In the genomic region with DNA sequence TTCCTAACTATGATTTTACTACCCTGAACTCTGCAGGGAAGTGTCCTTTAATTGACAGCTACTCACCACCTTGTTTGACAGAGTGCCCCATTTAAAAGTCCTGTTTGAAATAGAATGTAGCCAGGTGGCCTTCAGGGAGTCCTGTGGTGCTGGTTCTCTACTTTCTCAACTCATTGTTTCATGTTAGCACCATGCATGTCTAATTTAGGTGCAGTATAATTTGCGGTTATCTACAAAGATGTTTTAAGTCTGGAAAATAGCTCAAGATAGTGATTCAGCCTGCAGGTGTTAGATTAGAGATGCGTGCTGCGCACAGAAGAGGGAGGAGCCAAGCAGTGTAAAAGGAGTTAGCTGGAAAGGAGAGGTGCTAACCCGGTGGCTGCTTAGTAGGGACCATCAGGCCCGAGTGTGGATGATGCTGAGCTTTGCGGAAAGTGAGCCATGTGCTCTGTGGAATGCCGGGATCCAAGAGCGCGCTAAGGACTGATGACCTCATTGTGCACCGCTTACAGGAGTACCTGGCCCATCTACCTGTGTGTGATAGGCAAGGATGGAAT, we compare ENCODE assay signal across 1 cellular context.
TF ChIP-seq lines count a peak whose summit lies in the region.

No MANE protein-coding gene starts in this region.

TF ChIP-seq in K562, 482 proteins besides CTCF, POLR2A, EP300 and RAD21 (continued from another document and continues in another):
- TF ChIP-seq, protein P1, sequence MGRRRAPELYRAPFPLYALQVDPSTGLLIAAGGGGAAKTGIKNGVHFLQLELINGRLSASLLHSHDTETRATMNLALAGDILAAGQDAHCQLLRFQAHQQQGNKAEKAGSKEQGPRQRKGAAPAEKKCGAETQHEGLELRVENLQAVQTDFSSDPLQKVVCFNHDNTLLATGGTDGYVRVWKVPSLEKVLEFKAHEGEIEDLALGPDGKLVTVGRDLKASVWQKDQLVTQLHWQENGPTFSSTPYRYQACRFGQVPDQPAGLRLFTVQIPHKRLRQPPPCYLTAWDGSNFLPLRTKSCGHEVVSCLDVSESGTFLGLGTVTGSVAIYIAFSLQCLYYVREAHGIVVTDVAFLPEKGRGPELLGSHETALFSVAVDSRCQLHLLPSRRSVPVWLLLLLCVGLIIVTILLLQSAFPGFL (CRISPR knock-in tag; IDR thresholded peaks at IDR 0.05), result no peak
- TF ChIP-seq FOXK1 (CRISPR knock-in tag; IDR thresholded peaks at IDR 0.05; ENCODE audit: borderline replicate concordance) (no peak), RBM34 (IDR thresholded peaks at IDR 0.05; ENCODE audit: borderline replicate concordance, insufficient read depth, low read length) (no peak), KLF1 (tag; IDR thresholded peaks at IDR 0.05) (no peak), XRCC5 (IDR thresholded peaks at IDR 0.05; ENCODE audit: low read depth, low read length) (no peak), CBX1 (IDR thresholded peaks at IDR 0.05; ENCODE audit: low read depth) (no peak), SMAD1 (IDR thresholded peaks at IDR 0.05; ENCODE audit: low read depth, low read length, partially characterized antibody) (no peak), ZNF197 (CRISPR knock-in tag; IDR thresholded peaks at IDR 0.05; ENCODE audit: low read depth) (no peak), KHSRP (IDR thresholded peaks at IDR 0.05) (no peak), ZNF217 (CRISPR knock-in tag; IDR thresholded peaks at IDR 0.05) (no peak), CBFB (CRISPR knock-in tag; IDR thresholded peaks at IDR 0.05) (no peak), DNMT1 (IDR thresholded peaks at IDR 0.05) (no peak), ZNF174 (CRISPR knock-in tag; IDR thresholded peaks at IDR 0.05) (no peak), KDM5B (IDR thresholded peaks at IDR 0.05; ENCODE audit: insufficient replicate concordance, low read depth, low read length) (peak; percentile 41), HDAC8 (tag; IDR thresholded peaks at IDR 0.05) (no peak), ZNF184 (CRISPR knock-in tag; IDR thresholded peaks at IDR 0.05) (no peak), ELF4 (CRISPR knock-in tag; IDR thresholded peaks at IDR 0.05) (no peak), SNIP1 (IDR thresholded peaks at IDR 0.05; ENCODE audit: low read depth) (no peak), CREM (IDR thresholded peaks at IDR 0.05; ENCODE audit: low read depth) (no peak), ZFPM2 (CRISPR knock-in tag; IDR thresholded peaks at IDR 0.05) (no peak), SMC3 (conservative IDR thresholded peaks at IDR 0.05; ENCODE audit: insufficient read depth, low read depth, low read length) (no peak), TCF7L2 (IDR thresholded peaks at IDR 0.05; ENCODE audit: low read depth, low read length) (no peak), SNRNP70 (optimal IDR thresholded peaks at IDR 0.05; ENCODE audit: low read depth, low read length) (no peak)
- TF ChIP-seq, protein P2, sequence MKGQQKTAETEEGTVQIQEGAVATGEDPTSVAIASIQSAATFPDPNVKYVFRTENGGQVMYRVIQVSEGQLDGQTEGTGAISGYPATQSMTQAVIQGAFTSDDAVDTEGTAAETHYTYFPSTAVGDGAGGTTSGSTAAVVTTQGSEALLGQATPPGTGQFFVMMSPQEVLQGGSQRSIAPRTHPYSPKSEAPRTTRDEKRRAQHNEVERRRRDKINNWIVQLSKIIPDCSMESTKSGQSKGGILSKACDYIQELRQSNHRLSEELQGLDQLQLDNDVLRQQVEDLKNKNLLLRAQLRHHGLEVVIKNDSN (CRISPR knock-in tag; IDR thresholded peaks at IDR 0.05), result no peak
- TF ChIP-seq, protein P3, sequence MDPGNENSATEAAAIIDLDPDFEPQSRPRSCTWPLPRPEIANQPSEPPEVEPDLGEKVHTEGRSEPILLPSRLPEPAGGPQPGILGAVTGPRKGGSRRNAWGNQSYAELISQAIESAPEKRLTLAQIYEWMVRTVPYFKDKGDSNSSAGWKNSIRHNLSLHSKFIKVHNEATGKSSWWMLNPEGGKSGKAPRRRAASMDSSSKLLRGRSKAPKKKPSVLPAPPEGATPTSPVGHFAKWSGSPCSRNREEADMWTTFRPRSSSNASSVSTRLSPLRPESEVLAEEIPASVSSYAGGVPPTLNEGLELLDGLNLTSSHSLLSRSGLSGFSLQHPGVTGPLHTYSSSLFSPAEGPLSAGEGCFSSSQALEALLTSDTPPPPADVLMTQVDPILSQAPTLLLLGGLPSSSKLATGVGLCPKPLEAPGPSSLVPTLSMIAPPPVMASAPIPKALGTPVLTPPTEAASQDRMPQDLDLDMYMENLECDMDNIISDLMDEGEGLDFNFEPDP (CRISPR knock-in tag; IDR thresholded peaks at IDR 0.05), result no peak
- TF ChIP-seq, protein P4, sequence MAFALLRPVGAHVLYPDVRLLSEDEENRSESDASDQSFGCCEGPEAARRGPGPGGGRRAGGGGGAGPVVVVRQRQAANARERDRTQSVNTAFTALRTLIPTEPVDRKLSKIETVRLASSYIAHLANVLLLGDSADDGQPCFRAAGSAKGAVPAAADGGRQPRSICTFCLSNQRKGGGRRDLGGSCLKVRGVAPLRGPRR (CRISPR knock-in tag; IDR thresholded peaks at IDR 0.05), result no peak
- TF ChIP-seq, protein P5, sequence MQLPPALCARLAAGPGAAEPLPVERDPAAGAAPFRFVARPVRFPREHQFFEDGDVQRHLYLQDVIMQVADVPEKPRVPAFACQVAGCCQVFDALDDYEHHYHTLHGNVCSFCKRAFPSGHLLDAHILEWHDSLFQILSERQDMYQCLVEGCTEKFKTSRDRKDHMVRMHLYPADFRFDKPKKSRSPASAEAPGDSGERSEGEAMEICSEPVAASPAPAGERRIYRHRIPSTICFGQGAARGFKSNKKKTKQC (CRISPR knock-in tag; IDR thresholded peaks at IDR 0.05), result no peak
- TF ChIP-seq, protein P6, sequence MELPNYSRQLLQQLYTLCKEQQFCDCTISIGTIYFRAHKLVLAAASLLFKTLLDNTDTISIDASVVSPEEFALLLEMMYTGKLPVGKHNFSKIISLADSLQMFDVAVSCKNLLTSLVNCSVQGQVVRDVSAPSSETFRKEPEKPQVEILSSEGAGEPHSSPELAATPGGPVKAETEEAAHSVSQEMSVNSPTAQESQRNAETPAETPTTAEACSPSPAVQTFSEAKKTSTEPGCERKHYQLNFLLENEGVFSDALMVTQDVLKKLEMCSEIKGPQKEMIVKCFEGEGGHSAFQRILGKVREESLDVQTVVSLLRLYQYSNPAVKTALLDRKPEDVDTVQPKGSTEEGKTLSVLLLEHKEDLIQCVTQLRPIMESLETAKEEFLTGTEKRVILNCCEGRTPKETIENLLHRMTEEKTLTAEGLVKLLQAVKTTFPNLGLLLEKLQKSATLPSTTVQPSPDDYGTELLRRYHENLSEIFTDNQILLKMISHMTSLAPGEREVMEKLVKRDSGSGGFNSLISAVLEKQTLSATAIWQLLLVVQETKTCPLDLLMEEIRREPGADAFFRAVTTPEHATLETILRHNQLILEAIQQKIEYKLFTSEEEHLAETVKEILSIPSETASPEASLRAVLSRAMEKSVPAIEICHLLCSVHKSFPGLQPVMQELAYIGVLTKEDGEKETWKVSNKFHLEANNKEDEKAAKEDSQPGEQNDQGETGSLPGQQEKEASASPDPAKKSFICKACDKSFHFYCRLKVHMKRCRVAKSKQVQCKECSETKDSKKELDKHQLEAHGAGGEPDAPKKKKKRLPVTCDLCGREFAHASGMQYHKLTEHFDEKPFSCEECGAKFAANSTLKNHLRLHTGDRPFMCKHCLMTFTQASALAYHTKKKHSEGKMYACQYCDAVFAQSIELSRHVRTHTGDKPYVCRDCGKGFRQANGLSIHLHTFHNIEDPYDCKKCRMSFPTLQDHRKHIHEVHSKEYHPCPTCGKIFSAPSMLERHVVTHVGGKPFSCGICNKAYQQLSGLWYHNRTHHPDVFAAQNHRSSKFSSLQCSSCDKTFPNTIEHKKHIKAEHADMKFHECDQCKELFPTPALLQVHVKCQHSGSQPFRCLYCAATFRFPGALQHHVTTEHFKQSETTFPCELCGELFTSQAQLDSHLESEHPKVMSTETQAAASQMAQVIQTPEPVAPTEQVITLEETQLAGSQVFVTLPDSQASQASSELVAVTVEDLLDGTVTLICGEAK (IDR thresholded peaks at IDR 0.05), result no peak
- TF ChIP-seq, protein P6 (CRISPR knock-in tag; IDR thresholded peaks at IDR 0.05), result no peak
- TF ChIP-seq, protein P7, sequence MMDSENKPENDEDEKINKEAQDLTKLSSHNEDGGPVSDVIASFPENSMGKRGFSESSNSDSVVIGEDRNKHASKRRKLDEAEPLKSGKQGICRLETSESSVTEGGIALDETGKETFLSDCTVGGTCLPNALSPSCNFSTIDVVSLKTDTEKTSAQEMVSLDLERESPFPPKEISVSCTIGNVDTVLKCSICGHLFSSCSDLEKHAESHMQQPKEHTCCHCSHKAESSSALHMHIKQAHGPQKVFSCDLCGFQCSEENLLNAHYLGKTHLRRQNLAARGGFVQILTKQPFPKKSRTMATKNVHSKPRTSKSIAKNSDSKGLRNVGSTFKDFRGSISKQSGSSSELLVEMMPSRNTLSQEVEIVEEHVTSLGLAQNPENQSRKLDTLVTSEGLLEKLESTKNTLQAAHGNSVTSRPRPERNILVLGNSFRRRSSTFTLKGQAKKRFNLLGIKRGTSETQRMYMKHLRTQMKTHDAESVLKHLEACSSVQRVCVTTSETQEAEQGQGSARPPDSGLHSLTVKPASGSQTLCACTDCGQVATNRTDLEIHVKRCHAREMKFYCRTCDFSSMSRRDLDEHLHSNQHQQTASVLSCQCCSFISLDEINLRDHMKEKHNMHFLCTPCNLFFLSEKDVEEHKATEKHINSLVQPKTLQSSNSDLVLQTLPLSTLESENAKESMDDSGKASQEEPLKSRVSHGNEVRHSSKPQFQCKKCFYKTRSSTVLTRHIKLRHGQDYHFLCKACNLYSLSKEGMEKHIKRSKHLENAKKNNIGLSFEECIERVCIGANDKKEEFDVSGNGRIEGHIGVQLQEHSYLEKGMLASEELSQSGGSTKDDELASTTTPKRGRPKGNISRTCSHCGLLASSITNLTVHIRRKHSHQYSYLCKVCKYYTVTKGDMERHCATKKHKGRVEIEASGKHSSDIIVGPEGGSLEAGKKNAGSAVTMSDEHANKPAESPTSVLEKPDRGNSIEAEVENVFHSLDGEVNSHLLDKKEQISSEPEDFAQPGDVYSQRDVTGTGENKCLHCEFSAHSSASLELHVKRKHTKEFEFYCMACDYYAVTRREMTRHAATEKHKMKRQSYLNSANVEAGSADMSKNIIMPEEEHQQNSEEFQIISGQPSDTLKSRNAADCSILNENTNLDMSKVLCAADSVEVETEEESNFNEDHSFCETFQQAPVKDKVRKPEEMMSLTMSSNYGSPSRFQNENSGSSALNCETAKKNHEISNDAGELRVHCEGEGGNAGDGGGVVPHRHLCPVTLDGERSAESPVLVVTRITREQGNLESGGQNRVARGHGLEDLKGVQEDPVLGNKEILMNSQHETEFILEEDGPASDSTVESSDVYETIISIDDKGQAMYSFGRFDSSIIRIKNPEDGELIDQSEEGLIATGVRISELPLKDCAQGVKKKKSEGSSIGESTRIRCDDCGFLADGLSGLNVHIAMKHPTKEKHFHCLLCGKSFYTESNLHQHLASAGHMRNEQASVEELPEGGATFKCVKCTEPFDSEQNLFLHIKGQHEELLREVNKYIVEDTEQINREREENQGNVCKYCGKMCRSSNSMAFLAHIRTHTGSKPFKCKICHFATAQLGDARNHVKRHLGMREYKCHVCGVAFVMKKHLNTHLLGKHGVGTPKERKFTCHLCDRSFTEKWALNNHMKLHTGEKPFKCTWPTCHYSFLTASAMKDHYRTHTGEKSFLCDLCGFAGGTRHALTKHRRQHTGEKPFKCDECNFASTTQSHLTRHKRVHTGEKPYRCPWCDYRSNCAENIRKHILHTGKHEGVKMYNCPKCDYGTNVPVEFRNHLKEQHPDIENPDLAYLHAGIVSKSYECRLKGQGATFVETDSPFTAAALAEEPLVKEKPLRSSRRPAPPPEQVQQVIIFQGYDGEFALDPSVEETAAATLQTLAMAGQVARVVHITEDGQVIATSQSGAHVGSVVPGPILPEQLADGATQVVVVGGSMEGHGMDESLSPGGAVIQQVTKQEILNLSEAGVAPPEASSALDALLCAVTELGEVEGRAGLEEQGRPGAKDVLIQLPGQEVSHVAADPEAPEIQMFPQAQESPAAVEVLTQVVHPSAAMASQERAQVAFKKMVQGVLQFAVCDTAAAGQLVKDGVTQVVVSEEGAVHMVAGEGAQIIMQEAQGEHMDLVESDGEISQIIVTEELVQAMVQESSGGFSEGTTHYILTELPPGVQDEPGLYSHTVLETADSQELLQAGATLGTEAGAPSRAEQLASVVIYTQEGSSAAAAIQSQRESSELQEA (IDR thresholded peaks at IDR 0.05; ENCODE audit: low read depth), result no peak
